In the genomic region with DNA sequence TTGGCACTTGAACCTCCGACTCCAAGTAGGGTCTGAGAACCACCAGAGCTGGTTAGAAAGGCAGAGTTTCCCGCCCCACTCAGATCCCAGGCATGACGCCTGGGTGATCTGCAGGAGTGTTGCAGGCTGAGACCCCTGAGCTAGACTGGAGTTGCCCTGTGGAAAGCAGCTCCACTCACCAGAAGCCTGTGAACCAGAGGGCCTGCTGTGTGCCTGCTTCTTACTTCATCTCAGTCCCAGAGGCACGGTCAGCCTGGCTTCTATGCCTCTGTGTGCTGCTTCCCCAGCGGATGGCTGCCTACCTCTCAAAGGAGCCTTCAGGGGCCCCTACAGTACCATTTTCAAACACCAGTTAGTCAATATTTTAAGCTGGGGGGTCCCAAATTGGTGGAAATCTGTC, we compare ENCODE assay signal across 1 cellular context.
TF ChIP-seq lines count a peak whose summit lies in the region.

No MANE protein-coding gene starts in this region.

TF ChIP-seq in endothelial cell of umbilical vein, 7 proteins besides CTCF, POLR2A, EP300 and RAD21:
- TF ChIP-seq JUN (IDR thresholded peaks at IDR 0.05; ENCODE audit: borderline replicate concordance, insufficient read depth, insufficient read length, low read depth) (no peak), FOS (IDR thresholded peaks at IDR 0.05; ENCODE audit: borderline replicate concordance, insufficient read depth, low read length) (no peak), MYC (IDR thresholded peaks at IDR 0.05; ENCODE audit: low read depth, low read length) (no peak), GATA2 (IDR thresholded peaks at IDR 0.05; ENCODE audit: insufficient read depth, insufficient read length, low read depth, low read length) (no peak), EZH2 (IDR thresholded peaks at IDR 0.05; ENCODE audit: borderline replicate concordance, low read depth, low read length, severe bottlenecking) (no peak), POLR2AphosphoS5 (IDR thresholded peaks at IDR 0.05; ENCODE audit: insufficient read depth, low read depth, low read length) (no peak)
- TF ChIP-seq, protein P1, sequence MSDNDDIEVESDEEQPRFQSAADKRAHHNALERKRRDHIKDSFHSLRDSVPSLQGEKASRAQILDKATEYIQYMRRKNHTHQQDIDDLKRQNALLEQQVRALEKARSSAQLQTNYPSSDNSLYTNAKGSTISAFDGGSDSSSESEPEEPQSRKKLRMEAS (IDR thresholded peaks at IDR 0.05; ENCODE audit: insufficient read depth, insufficient read length) = no peak
